ENCODE assay signal across 10 cellular contexts in genomic region chr1:201715351-201715750, GRCh38.
DNase-seq lines count a peak whose midpoint lies in the region; ATAC-seq, FAIRE-seq and TF ChIP-seq lines count a peak whose summit lies in the region.
"Had no signal": no experiment of that assay in that cellular context is flagged by ENCODE, and none has a peak within 500 bp of the region (broad histone marks: within the 10 kb centered on the region; RNA-seq: fewer than 3 reads in every experiment).

No MANE protein-coding gene starts in this region.

- 0 out of 2 replicates have a peak, but pooled peaks cover 5% of the 10 kb centered on the region for H4K20me1 ChIP-seq in BLaER1
- H4K20me1 ChIP-seq in keratinocyte (ENCODE audit: control insufficient read depth, extremely low read depth, insufficient read depth, low read length): no peaks in the 10 kb centered on the region

- DNase-seq in SJSA1 (ENCODE audit: low read depth in 1 of 2, low spot score in 2 of 2): no peak
- no peak for DNase-seq in keratinocyte (ENCODE audit: low read depth, low spot score)
- no peak for DNase-seq in gastrocnemius medialis
- no peak for DNase-seq in SIG-M5 treated with dmso at 0.1 percent for 504 hours (lab: John Stamatoyannopoulos, UW; ENCODE audit: unreplicated experiment)
- DNase-seq in NCI-H1930 (lab: John Stamatoyannopoulos, UW): no peak
- DNase-seq in AML-193 (lab: John Stamatoyannopoulos, UW): no peak
- DNase-seq: NCI-H2029 treated with DMSO at 0.1 percent for 48 hours; stimulated activated CD4-positive, alpha-beta T cell treated with anti-CD3 and anti-CD28 coated beads, Interleukin-12 subunit alpha, Interleukin-12 subunit beta, amount 100 ng/mL, for 4 hours had no signal

- ATAC-seq in gastrocnemius medialis: no peak
- no peak for ATAC-seq in GM18868 (IDR thresholded peaks at IDR 0.05; ENCODE audit: unreplicated experiment)

- FAIRE-seq in keratinocyte (lab: Jason Lieb, UNC): no peak

- H3K9me3 ChIP-seq in BLaER1: no peaks in the 10 kb centered on the region
- H3K9me3 ChIP-seq in SJSA1 (replicated peaks): no peaks in the 10 kb centered on the region
- H3K9me3 ChIP-seq in keratinocyte (ENCODE audit: control insufficient read depth, low read depth, low read length): no peaks in the 10 kb centered on the region
- H3K9me3 ChIP-seq in gastrocnemius medialis: no peaks in the 10 kb centered on the region

- H3K27ac ChIP-seq in BLaER1: peak overlapping the region; percentile 79
- H3K27ac ChIP-seq in SJSA1: peak overlapping the region; percentile 93
- peak overlapping the region; percentile 94 for H3K27ac ChIP-seq in keratinocyte (ENCODE audit: control insufficient read depth, insufficient read depth, low read length)
- H3K27ac ChIP-seq in gastrocnemius medialis: peak overlapping the region; percentile 75 to 85 (median 80)

- dilution Hi-C loops in keratinocyte (cut with MboI; ENCODE audit: extremely low pct_ligation_motif_present, low sequenced_read_pairs): no loop called here

- in situ Hi-C loops in gastrocnemius medialis (cut with MboI; ENCODE audit: low sequenced_read_pairs in 4 of 4): loop anchor here in 1 of 4 donors (10.0 kb wide), 1 partner anchor 69 kb away; no protein-coding TSS in a partner anchor

- H3K27me3 ChIP-seq in BLaER1 (no peaks in the 10 kb centered on the region), SJSA1 (replicated peaks) (no peaks in the 10 kb centered on the region), keratinocyte (ENCODE audit: control insufficient read depth, extremely low read depth, insufficient read depth, low read length) (no peaks in the 10 kb centered on the region), gastrocnemius medialis (no peaks in the 10 kb centered on the region)

- H3K79me2 ChIP-seq in keratinocyte (ENCODE audit: control insufficient read depth, insufficient read depth, low read length): no peaks in the 10 kb centered on the region

- H3K4me3 ChIP-seq in BLaER1: no peak overlapping the region
- no peak overlapping the region for H3K4me3 ChIP-seq in SJSA1
- no peak overlapping the region for H3K4me3 ChIP-seq in keratinocyte (ENCODE audit: control insufficient read depth in 2 of 3, extremely low read depth in 1 of 3, insufficient read depth in 2 of 3, low read depth in 1 of 3, low read length in 3 of 3)
- H3K4me3 ChIP-seq in gastrocnemius medialis: no peak overlapping the region

- H3K4me1 ChIP-seq in BLaER1 (peaks cover 100% of the 10 kb centered on the region), SJSA1 (replicated peaks) (peaks cover 63% of the 10 kb centered on the region), keratinocyte (ENCODE audit: control insufficient read depth, extremely low read depth, insufficient read depth, low read length) (peaks cover 68% of the 10 kb centered on the region), gastrocnemius medialis (peaks cover 68 to 89% of the 10 kb centered on the region in 2 donors)

- no peak for TF ChIP-seq POLR2A in gastrocnemius medialis (IDR thresholded peaks at IDR 0.05)

- intact Hi-C loops in gastrocnemius medialis (cut with DNase I; ENCODE audit: low total_unique reads): no loop called here

- no peak overlapping the region for H2AFZ ChIP-seq in keratinocyte (ENCODE audit: control insufficient read depth, low read length)

- peaks cover 44% of the 10 kb centered on the region for H3K36me3 ChIP-seq in BLaER1
- H3K36me3 ChIP-seq in SJSA1: peaks cover 24% of the 10 kb centered on the region; the same call in 1 of the 2 replicates
- no peaks in the 10 kb centered on the region for H3K36me3 ChIP-seq in keratinocyte (ENCODE audit: control insufficient read depth in 2 of 2, extremely low read depth in 1 of 2, insufficient read depth in 2 of 2, low read length in 2 of 2)
- no peaks in the 10 kb centered on the region for H3K36me3 ChIP-seq in gastrocnemius medialis

- H3K4me2 ChIP-seq in BLaER1 (peak overlapping the region; percentile 84), keratinocyte (ENCODE audit: control insufficient read depth, extremely low read depth, insufficient read depth, low read depth, low read length) (no peak overlapping the region)

- peaks cover 2% of the 10 kb centered on the region for H3K9me1 ChIP-seq in keratinocyte (ENCODE audit: control insufficient read depth, extremely low read depth, insufficient read depth, low read length)

- TF ChIP-seq CTCF in keratinocyte (optimal IDR thresholded peaks at IDR 0.05 in 1 of 3, IDR thresholded peaks at IDR 0.05 in 1 of 3, conservative IDR thresholded peaks at IDR 0.05 in 1 of 3; ENCODE audit: extremely low read depth in 1 of 3, insufficient read depth in 2 of 3, low read length in 3 of 3) (no peak), gastrocnemius medialis (IDR thresholded peaks at IDR 0.05 in 4 of 5, conservative IDR thresholded peaks at IDR 0.05 in 1 of 5) (no peak)

- H3K9ac ChIP-seq in BLaER1 (peak overlapping the region; percentile 36; the same call in 1 of the 2 replicates), keratinocyte (ENCODE audit: control insufficient read depth, extremely low read depth, insufficient read depth, low read length) (no peak overlapping the region)
